ENCODE assay signal across 9 cellular contexts in genomic region chr1:47333578-47333921, GRCh38. TPM values are rescaled to one million over a fixed set of nuclear protein-coding genes. Genes with fewer than 3 reads are reported as not detected.
DNase-seq lines count a peak whose midpoint lies in the region; ATAC-seq, FAIRE-seq and TF ChIP-seq lines count a peak whose summit lies in the region.
"Had no signal": no experiment of that assay in that cellular context is flagged by ENCODE, and none has a peak within 500 bp of the region (broad histone marks: within the 10 kb centered on the region; RNA-seq: fewer than 3 reads in every experiment).

Gene CMPK1, plus strand, starts transcription at chr1:47333790. Its CDS starts 156 bp downstream, at chr1:47333946.

- H3K9me3 ChIP-seq in kidney (ENCODE audit: control insufficient read depth in 1 of 2, low read length in 2 of 2), result no peaks in the 10 kb centered on the region

- H3K36me3 ChIP-seq in kidney (ENCODE audit: control insufficient read depth in 1 of 2, insufficient read depth in 2 of 2, low read length in 2 of 2), result no peaks in the 10 kb centered on the region

- TF ChIP-seq CTCF in AG10803 (conservative IDR thresholded peaks at IDR 0.05; ENCODE audit: low read length) (peak; percentile 31), kidney (IDR thresholded peaks at IDR 0.05; ENCODE audit: borderline replicate concordance, extremely low read depth, insufficient read depth) (no peak)

- no peak for FAIRE-seq in kidney (lab: Jason Lieb, UNC)
- FAIRE-seq: TTC549 had no signal

- H3K9ac ChIP-seq in kidney (ENCODE audit: low read length in 2 of 2), result peak within 1 kb of the TSS; percentile 87 to 97

- H3K27ac ChIP-seq in kidney (ENCODE audit: low read depth in 2 of 2, low read length in 2 of 2), result peak within 1 kb of the TSS; percentile 97 to 98

- DNase-seq in AG10803 (ENCODE audit: low read depth) (peak; percentile 88), NCI-H226 (peak; percentile 59), kidney (peak; percentile 94)
- DNase-seq in activated CD4-positive, CD25-positive, alpha-beta regulatory T cell (lab: John Stamatoyannopoulos, UW), result peak; percentile 48 to 61 (median 50)
- DNase-seq in central memory CD4-positive, alpha-beta T cell, result peak; percentile 74
- DNase-seq in stimulated activated CD4-positive, alpha-beta T cell treated with anti-CD3 and anti-CD28 coated beads, Interleukin-15, amount 100 ng/mL, for 1 hour (ENCODE audit: low read depth in 1 of 2, low spot score in 1 of 2), result peak; percentile 54 to 63

- H3K4me3 ChIP-seq in AG10803 (ENCODE audit: low read length) (peak within 1 kb of the TSS; percentile 94), kidney (ENCODE audit: low read length in 2 of 2) (peak within 1 kb of the TSS; percentile 90 to 91)

- ATAC-seq in GM19023 (IDR thresholded peaks at IDR 0.05; ENCODE audit: unreplicated experiment) (peak; percentile 76), HG03196 (IDR thresholded peaks at IDR 0.05; ENCODE audit: unreplicated experiment) (peak; percentile 70)

- peaks cover 5 to 14% of the 10 kb centered on the region in 2 donors for H3K4me1 ChIP-seq in kidney (ENCODE audit: control insufficient read depth in 1 of 2, insufficient read depth in 1 of 2, low read depth in 1 of 2, low read length in 2 of 2)

- intact Hi-C loops in kidney (cut with DNase I), result no loop called here

RNA-seq across cellular contexts. Expression of gene CMPK1, which starts in this region (rescaled TPM):
- total RNA-seq in kidney, result 92.1 TPM
- polyA plus RNA-seq in kidney (ENCODE audit: insufficient read depth, low read depth, low replicate concordance), result 55.8 TPM

Comparison
In these comparisons a context has a peak if more than half of its experiments do, and no peak if none do; other contexts are left out.
1. Peak in every context shown above with its lines: DNase-seq, ATAC-seq, H3K4me3 ChIP-seq and H3K27ac ChIP-seq.